In genomic region chr16:80903616-80904015, GRCh38 we compare ENCODE assay signal across 37 cellular contexts.
"Had no signal": no experiment of that assay in that cellular context is flagged by ENCODE, and none has a peak within 500 bp of the region (broad histone marks: within the 10 kb centered on the region; RNA-seq: fewer than 3 reads in every experiment).

No MANE protein-coding gene starts in this region.

- H3K9me3 Mint-ChIP-seq: activated B cell treated with CpG ODN at 0.5 μM for 24 hours; activated CD4-positive, alpha-beta memory T cell treated with anti-CD3 and anti-CD28 coated beads for 36 hours; activated CD4-positive, alpha-beta T cell treated with anti-CD3 and anti-CD28 coated beads, Interleukin-2, amount 10 ng/mL, durations not matched to agents 24 days and 14 days; activated CD8-positive, alpha-beta T cell treated with anti-CD3 and anti-CD28 coated beads for 36 hours; activated naive CD4-positive, alpha-beta T cell treated with anti-CD3 and anti-CD28 coated beads for 36 hours; activated naive CD4-positive, alpha-beta T cell treated with anti-CD3 and anti-CD28 coated beads, Interleukin-2, amount 50 U/mL, for 72 hours; activated naive CD8-positive, alpha-beta T cell treated with anti-CD3 and anti-CD28 coated beads for 36 hours; activated T-cell treated with anti-CD3 and anti-CD28 coated beads, Interleukin-2, amount 50 U/mL, for 4 hours; activated T-cell treated with anti-CD3 and anti-CD28 coated beads, Interleukin-2, amount 50 U/mL, for 72 hours; activated T-helper 1 cell treated with anti-CD3 and anti-CD28 coated beads, Interleukin-12 subunit alpha, Interleukin-12 subunit beta, Interleukin-2, Interleukin-4 antibody, amounts not matched to agents 30 ng/mL and 10 ng/mL and 1 ng/mL, durations not matched to agents 14 hours and 24 hours and 36 hours; activated T-helper 17 cell treated with anti-CD3 and anti-CD28 coated beads, Interleukin-2, amount 50 U/mL, for 72 hours; brain; central memory CD8-positive, alpha-beta T cell; T-cell; T-helper 2 cell treated with Interferon-gamma antibody and Interleukin-4, amounts not matched to agents 5 μg/mL and 100 μg/mL, for 36 hours had no signal

- FAIRE-seq: bronchial epithelial cell, TTC549 had no signal

- H3K27me3 Mint-ChIP-seq: activated naive CD8-positive, alpha-beta T cell treated with anti-CD3 and anti-CD28 coated beads for 36 hours; brain had no signal

- H3K36me3 Mint-ChIP-seq: activated CD4-positive, alpha-beta memory T cell treated with anti-CD3 and anti-CD28 coated beads for 36 hours; activated naive CD4-positive, alpha-beta T cell treated with anti-CD3 and anti-CD28 coated beads, Interleukin-2, amount 50 U/mL, for 72 hours; activated naive CD8-positive, alpha-beta T cell treated with anti-CD3 and anti-CD28 coated beads for 36 hours; brain; T-cell had no signal

- DNase-seq: activated B cell treated with CpG ODN at 0.5 μM for 24 hours; activated CD4-positive, alpha-beta memory T cell treated with anti-CD3 and anti-CD28 coated beads for 36 hours; activated CD4-positive, alpha-beta T cell treated with anti-CD3 and anti-CD28 coated beads for 4 hours; activated CD4-positive, alpha-beta T cell treated with anti-CD3 and anti-CD28 coated beads, Interleukin-2, amount 10 ng/mL, durations not matched to agents 24 days and 14 days; activated CD4-positive, alpha-beta T cell treated with anti-CD3 and anti-CD28 coated beads, Interleukin-2, amount 50 U/mL, for 1 hour; activated CD4-positive, alpha-beta T cell treated with anti-CD3 and anti-CD28 coated beads, Interleukin-2, amount 50 U/mL, for 4 hours; activated CD4-positive, CD25-positive, alpha-beta regulatory T cell treated with anti-CD3 and anti-CD28 coated beads, Interleukin-2, amount 50 U/mL, for 72 hours; activated CD8-positive, alpha-beta memory T cell treated with anti-CD3 and anti-CD28 coated beads, Interleukin-2, amount 50 U/mL, for 4 hours; activated CD8-positive, alpha-beta T cell treated with anti-CD3 and anti-CD28 coated beads for 36 hours; activated effector memory CD4-positive, alpha-beta T cell treated with anti-CD3 and anti-CD28 coated beads, Interleukin-2, amount 50 U/mL, for 16 hours; activated gamma-delta T cell treated with Interleukin-2 at 50 U/mL for 16 hours; activated naive CD4-positive, alpha-beta T cell; activated naive CD4-positive, alpha-beta T cell treated with anti-CD3 and anti-CD28 coated beads for 36 hours; activated naive CD4-positive, alpha-beta T cell treated with anti-CD3 and anti-CD28 coated beads, Interleukin-2, amount 50 U/mL, for 16 hours; activated naive CD8-positive, alpha-beta T cell treated with anti-CD3 and anti-CD28 coated beads for 36 hours; activated T-cell treated with anti-CD3 and anti-CD28 coated beads for 4 hours; activated T-cell treated with anti-CD3 and anti-CD28 coated beads, Interleukin-2, amount 50 U/mL, for 1 hour; activated T-cell treated with anti-CD3 and anti-CD28 coated beads, Interleukin-2, amount 50 U/mL, for 4 hours; activated T-cell treated with anti-CD3 and anti-CD28 coated beads, Interleukin-2, amount 50 U/mL, for 72 hours; amygdala; anterior cingulate cortex; caudate nucleus; cerebellar nuclear complex; T-cell; T-helper 2 cell; T-helper 9 cell had no signal

- ATAC-seq: activated CD8-positive, alpha-beta T cell treated with anti-CD3 and anti-CD28 coated beads for 36 hours; activated naive CD4-positive, alpha-beta T cell treated with anti-CD3 and anti-CD28 coated beads, Interleukin-2, amount 50 U/mL, for 72 hours; activated T-cell treated with anti-CD3 and anti-CD28 coated beads, Interleukin-2, amount 50 U/mL, for 4 hours; activated T-cell treated with anti-CD3 and anti-CD28 coated beads, Interleukin-2, amount 50 U/mL, for 72 hours; activated T-helper 17 cell treated with anti-CD3 and anti-CD28 coated beads, Interleukin-2, amount 50 U/mL, for 72 hours; T-cell had no signal

- H3K4me3 Mint-ChIP-seq: activated B cell treated with CpG ODN at 0.5 μM for 24 hours; activated CD4-positive, alpha-beta memory T cell treated with anti-CD3 and anti-CD28 coated beads for 36 hours; activated CD4-positive, alpha-beta T cell treated with anti-CD3 and anti-CD28 coated beads, Interleukin-2, amount 10 ng/mL, durations not matched to agents 24 days and 14 days; activated CD8-positive, alpha-beta T cell treated with anti-CD3 and anti-CD28 coated beads for 36 hours; activated naive CD4-positive, alpha-beta T cell treated with anti-CD3 and anti-CD28 coated beads for 36 hours; activated naive CD8-positive, alpha-beta T cell treated with anti-CD3 and anti-CD28 coated beads for 36 hours; activated T-cell treated with anti-CD3 and anti-CD28 coated beads, Interleukin-2, amount 50 U/mL, for 4 hours; activated T-cell treated with anti-CD3 and anti-CD28 coated beads, Interleukin-2, amount 50 U/mL, for 72 hours; activated T-helper 1 cell treated with anti-CD3 and anti-CD28 coated beads, Interleukin-12 subunit alpha, Interleukin-12 subunit beta, Interleukin-2, Interleukin-4 antibody, amounts not matched to agents 30 ng/mL and 10 ng/mL and 1 ng/mL, durations not matched to agents 14 hours and 24 hours and 36 hours; activated T-helper 17 cell treated with anti-CD3 and anti-CD28 coated beads, Interleukin-2, amount 50 U/mL, for 72 hours; brain; central memory CD8-positive, alpha-beta T cell; T-cell; T-helper 2 cell treated with Interferon-gamma antibody and Interleukin-4, amounts not matched to agents 5 μg/mL and 100 μg/mL, for 36 hours had no signal

- H3K27me3 ChIP-seq: ascending aorta, cardiac muscle cell had no signal

- H3K27ac Mint-ChIP-seq: activated B cell treated with CpG ODN at 0.5 μM for 24 hours; activated CD4-positive, alpha-beta memory T cell treated with anti-CD3 and anti-CD28 coated beads for 36 hours; activated CD4-positive, alpha-beta T cell treated with anti-CD3 and anti-CD28 coated beads, Interleukin-2, amount 10 ng/mL, durations not matched to agents 24 days and 14 days; activated CD8-positive, alpha-beta T cell treated with anti-CD3 and anti-CD28 coated beads for 36 hours; activated naive CD4-positive, alpha-beta T cell treated with anti-CD3 and anti-CD28 coated beads for 36 hours; activated naive CD4-positive, alpha-beta T cell treated with anti-CD3 and anti-CD28 coated beads, Interleukin-2, amount 50 U/mL, for 72 hours; activated naive CD8-positive, alpha-beta T cell treated with anti-CD3 and anti-CD28 coated beads for 36 hours; activated T-cell treated with anti-CD3 and anti-CD28 coated beads, Interleukin-2, amount 50 U/mL, for 72 hours; activated T-helper 1 cell treated with anti-CD3 and anti-CD28 coated beads, Interleukin-12 subunit alpha, Interleukin-12 subunit beta, Interleukin-2, Interleukin-4 antibody, amounts not matched to agents 30 ng/mL and 10 ng/mL and 1 ng/mL, durations not matched to agents 14 hours and 24 hours and 36 hours; activated T-helper 17 cell treated with anti-CD3 and anti-CD28 coated beads, Interleukin-2, amount 50 U/mL, for 72 hours; brain; T-cell; T-helper 2 cell treated with Interferon-gamma antibody and Interleukin-4, amounts not matched to agents 5 μg/mL and 100 μg/mL, for 36 hours had no signal

- H3K9me3 ChIP-seq: ascending aorta had no signal

- H3K4me1 Mint-ChIP-seq: activated B cell treated with CpG ODN at 0.5 μM for 24 hours; activated CD4-positive, alpha-beta T cell treated with anti-CD3 and anti-CD28 coated beads, Interleukin-2, amount 10 ng/mL, durations not matched to agents 24 days and 14 days; activated naive CD8-positive, alpha-beta T cell treated with anti-CD3 and anti-CD28 coated beads for 36 hours; activated T-helper 17 cell treated with anti-CD3 and anti-CD28 coated beads, Interleukin-2, amount 50 U/mL, for 72 hours; central memory CD8-positive, alpha-beta T cell; T-cell had no signal

- H3K36me3 ChIP-seq: ascending aorta, cardiac muscle cell had no signal

- H3K27ac ChIP-seq: ascending aorta, cardiac muscle cell, VCaP had no signal

- H3K4me3 ChIP-seq: ascending aorta, cardiac muscle cell had no signal
